In the genomic region with DNA sequence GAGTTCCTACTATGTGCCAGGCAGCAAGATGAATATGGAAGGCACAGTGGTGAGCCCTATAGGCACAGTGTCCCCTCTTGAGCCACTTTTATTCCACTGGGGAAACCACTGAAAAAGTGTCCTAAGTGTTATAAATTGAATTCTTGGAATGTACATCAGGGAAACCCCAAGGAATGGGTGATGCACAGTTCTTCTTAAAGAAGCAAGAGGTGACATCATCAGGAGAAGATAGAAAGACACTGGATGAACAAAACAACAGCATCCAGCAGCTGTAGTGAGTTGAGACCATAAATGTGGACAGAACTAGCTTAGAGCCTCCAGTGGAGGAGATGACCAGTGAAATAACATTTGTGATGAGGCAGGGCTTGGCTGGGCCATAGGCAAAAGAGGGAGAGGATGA, we compare ENCODE assay signal across 1 cellular context.
TF ChIP-seq lines count a peak whose summit lies in the region.

No MANE protein-coding gene starts in this region.

TF ChIP-seq in IMR-90, 13 proteins besides CTCF, POLR2A, EP300 and RAD21 (continued from another document):
- TF ChIP-seq, protein P1, sequence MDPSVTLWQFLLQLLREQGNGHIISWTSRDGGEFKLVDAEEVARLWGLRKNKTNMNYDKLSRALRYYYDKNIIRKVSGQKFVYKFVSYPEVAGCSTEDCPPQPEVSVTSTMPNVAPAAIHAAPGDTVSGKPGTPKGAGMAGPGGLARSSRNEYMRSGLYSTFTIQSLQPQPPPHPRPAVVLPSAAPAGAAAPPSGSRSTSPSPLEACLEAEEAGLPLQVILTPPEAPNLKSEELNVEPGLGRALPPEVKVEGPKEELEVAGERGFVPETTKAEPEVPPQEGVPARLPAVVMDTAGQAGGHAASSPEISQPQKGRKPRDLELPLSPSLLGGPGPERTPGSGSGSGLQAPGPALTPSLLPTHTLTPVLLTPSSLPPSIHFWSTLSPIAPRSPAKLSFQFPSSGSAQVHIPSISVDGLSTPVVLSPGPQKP (IDR thresholded peaks at IDR 0.05; ENCODE audit: borderline replicate concordance, low read depth, low read length): no peak
